Comparison of ENCODE assay signal across 1 cellular context in genomic region chr1:185317886-185318310, GRCh38.
TF ChIP-seq lines count a peak whose summit lies in the region.

No MANE protein-coding gene starts in this region.

TF ChIP-seq in K562, 482 proteins besides CTCF, POLR2A, EP300 and RAD21 (continued from another document and continues in another):
- 0 out of 2 replicates have a peak, but pooled peaks have one; percentile 50 for TF ChIP-seq ZNF766 (CRISPR knock-in tag; conservative IDR thresholded peaks at IDR 0.05)
- TF ChIP-seq ZNF395 (CRISPR knock-in tag; IDR thresholded peaks at IDR 0.05): 0 out of 2 replicates have a peak, but pooled peaks have one; percentile 14
- TF ChIP-seq TBL1XR1 (IDR thresholded peaks at IDR 0.05; ENCODE audit: low read length in 2 of 2): no peak
- 0 out of 2 replicates have a peak, but pooled peaks have one; percentile 39 for TF ChIP-seq NFRKB (IDR thresholded peaks at IDR 0.05; ENCODE audit: low read depth)
- TF ChIP-seq FOXP4 (CRISPR knock-in tag; IDR thresholded peaks at IDR 0.05; ENCODE audit: borderline replicate concordance): peak; percentile 73; the same call in 1 of the 2 replicates
- TF ChIP-seq PHF21A (IDR thresholded peaks at IDR 0.05; ENCODE audit: borderline replicate concordance, low read depth): 0 out of 2 replicates have a peak, but pooled peaks have one; percentile 21
- no peak for TF ChIP-seq WHSC1 (IDR thresholded peaks at IDR 0.05; ENCODE audit: low read length)
- TF ChIP-seq KAT7 (CRISPR knock-in tag; IDR thresholded peaks at IDR 0.05; ENCODE audit: borderline replicate concordance): 0 out of 2 replicates have a peak, but pooled peaks have one; percentile 26
- TF ChIP-seq AFF1 (IDR thresholded peaks at IDR 0.05; ENCODE audit: low read depth in 1 of 2, partially characterized antibody in 2 of 2): peak in 1 of 2 experiments; percentile 19
- TF ChIP-seq BRD4 (IDR thresholded peaks at IDR 0.05): no peak
- TF ChIP-seq ZNF282 (CRISPR knock-in tag; IDR thresholded peaks at IDR 0.05): no peak
- 0 out of 2 replicates have a peak, but pooled peaks have one; percentile 45 for TF ChIP-seq PYGO2 (tag; IDR thresholded peaks at IDR 0.05)
- TF ChIP-seq ZNF444 (CRISPR knock-in tag; IDR thresholded peaks at IDR 0.05): 0 out of 2 replicates have a peak, but pooled peaks have one; percentile 13
- no peak for TF ChIP-seq MAFK (IDR thresholded peaks at IDR 0.05; ENCODE audit: low read length)
- TF ChIP-seq ZNF511 (CRISPR knock-in tag; IDR thresholded peaks at IDR 0.05): no peak
- TF ChIP-seq IRF1 (CRISPR knock-in tag; IDR thresholded peaks at IDR 0.05; ENCODE audit: borderline replicate concordance): no peak
- peak; percentile 21; the same call in 1 of the 2 replicates for TF ChIP-seq ETV1 (tag; conservative IDR thresholded peaks at IDR 0.05; ENCODE audit: low read depth)
- TF ChIP-seq TOE1 (IDR thresholded peaks at IDR 0.05; ENCODE audit: borderline replicate concordance): peak; percentile 38; the same call in 1 of the 2 replicates
- TF ChIP-seq TOE1 (CRISPR knock-in tag; IDR thresholded peaks at IDR 0.05; ENCODE audit: borderline replicate concordance, low read depth): no peak
- TF ChIP-seq ZSCAN29 (IDR thresholded peaks at IDR 0.05): 0 out of 2 replicates have a peak, but pooled peaks have one; percentile 8
- TF ChIP-seq PTRF (tag; IDR thresholded peaks at IDR 0.05): 0 out of 2 replicates have a peak, but pooled peaks have one; percentile 9
- TF ChIP-seq ZKSCAN8 (CRISPR knock-in tag; IDR thresholded peaks at IDR 0.05): peak; percentile 65; the same call in 1 of the 2 replicates
- TF ChIP-seq NFE2 (IDR thresholded peaks at IDR 0.05; ENCODE audit: low read depth): peak; percentile 48
- TF ChIP-seq IRF9 (tag; IDR thresholded peaks at IDR 0.05): no peak
- TF ChIP-seq EP400 (IDR thresholded peaks at IDR 0.05): no peak; the same call in 1 of the 2 replicates
- no peak for TF ChIP-seq CHD1 (IDR thresholded peaks at IDR 0.05; ENCODE audit: low read length)
- peak; percentile 3; the same call in 1 of the 2 replicates for TF ChIP-seq SMARCE1 (IDR thresholded peaks at IDR 0.05)
- peak; percentile 73; the same call in 1 of the 2 replicates for TF ChIP-seq ZNF644 (tag; IDR thresholded peaks at IDR 0.05; ENCODE audit: low read depth)
- TF ChIP-seq PCBP2 (IDR thresholded peaks at IDR 0.05; ENCODE audit: low read depth, low read length, poor library complexity, severe bottlenecking): no peak
- no peak for TF ChIP-seq ZNF695 (CRISPR knock-in tag; IDR thresholded peaks at IDR 0.05)
- peak; percentile 57; the same call in 1 of the 2 replicates for TF ChIP-seq ZBTB9 (CRISPR knock-in tag; IDR thresholded peaks at IDR 0.05)
- no peak for TF ChIP-seq FIP1L1 (IDR thresholded peaks at IDR 0.05; ENCODE audit: low read depth, low read length, poor library complexity, severe bottlenecking)
- TF ChIP-seq XRCC5 (IDR thresholded peaks at IDR 0.05; ENCODE audit: low read depth, low read length): 0 out of 2 replicates have a peak, but pooled peaks have one; percentile 10
- TF ChIP-seq ERF (CRISPR knock-in tag; IDR thresholded peaks at IDR 0.05): peak; percentile 90; the same call in 1 of the 2 replicates
- no peak for TF ChIP-seq PBX2 (CRISPR knock-in tag; IDR thresholded peaks at IDR 0.05; ENCODE audit: low read depth)
- peak; percentile 63; the same call in 1 of the 2 replicates for TF ChIP-seq PBX2 (tag; conservative IDR thresholded peaks at IDR 0.05; ENCODE audit: low read depth)
- no peak for TF ChIP-seq HMG20B (CRISPR knock-in tag; IDR thresholded peaks at IDR 0.05)
- peak; percentile 70 for TF ChIP-seq C11orf30 (IDR thresholded peaks at IDR 0.05; ENCODE audit: low read depth)
- 0 out of 2 replicates have a peak, but pooled peaks have one; percentile 22 for TF ChIP-seq ZNF668 (CRISPR knock-in tag; IDR thresholded peaks at IDR 0.05)
- TF ChIP-seq ATF4 (CRISPR knock-in tag; IDR thresholded peaks at IDR 0.05): peak; percentile 66; the same call in 1 of the 2 replicates
- TF ChIP-seq ARID1B (IDR thresholded peaks at IDR 0.05): no peak
- TF ChIP-seq GABPB1 (CRISPR knock-in tag; IDR thresholded peaks at IDR 0.05): peak; percentile 15; the same call in 1 of the 2 replicates
- peak; percentile 42; the same call in 1 of the 2 replicates for TF ChIP-seq BHLHE40 (IDR thresholded peaks at IDR 0.05; ENCODE audit: low read length)
- peak; percentile 87 for TF ChIP-seq MAX (CRISPR knock-in tag; IDR thresholded peaks at IDR 0.05)
- TF ChIP-seq CXXC5 (CRISPR knock-in tag; IDR thresholded peaks at IDR 0.05): no peak
- TF ChIP-seq TRIM28 (IDR thresholded peaks at IDR 0.05): no peak; the same call in 1 of the 2 replicates
- no peak for TF ChIP-seq ZNF212 (CRISPR knock-in tag; IDR thresholded peaks at IDR 0.05)
- 0 out of 2 replicates have a peak, but pooled peaks have one; percentile 10 for TF ChIP-seq CREB1 (IDR thresholded peaks at IDR 0.05)
- TF ChIP-seq CREB1 (CRISPR knock-in tag; IDR thresholded peaks at IDR 0.05): no peak
- TF ChIP-seq ATF7 (IDR thresholded peaks at IDR 0.05): peak; percentile 29; the same call in 1 of the 2 replicates
- 0 out of 2 replicates have a peak, but pooled peaks have one; percentile 79 for TF ChIP-seq BACH1 (tag; IDR thresholded peaks at IDR 0.05)
- peak; percentile 47; the same call in 1 of the 2 replicates for TF ChIP-seq PML (IDR thresholded peaks at IDR 0.05; ENCODE audit: low read length)
- TF ChIP-seq SPI1 (IDR thresholded peaks at IDR 0.05; ENCODE audit: borderline replicate concordance, low read depth, low read length): peak; percentile 27; the same call in 1 of the 2 replicates
